20 cellular contexts compared by ENCODE assay signal in the genomic region with DNA sequence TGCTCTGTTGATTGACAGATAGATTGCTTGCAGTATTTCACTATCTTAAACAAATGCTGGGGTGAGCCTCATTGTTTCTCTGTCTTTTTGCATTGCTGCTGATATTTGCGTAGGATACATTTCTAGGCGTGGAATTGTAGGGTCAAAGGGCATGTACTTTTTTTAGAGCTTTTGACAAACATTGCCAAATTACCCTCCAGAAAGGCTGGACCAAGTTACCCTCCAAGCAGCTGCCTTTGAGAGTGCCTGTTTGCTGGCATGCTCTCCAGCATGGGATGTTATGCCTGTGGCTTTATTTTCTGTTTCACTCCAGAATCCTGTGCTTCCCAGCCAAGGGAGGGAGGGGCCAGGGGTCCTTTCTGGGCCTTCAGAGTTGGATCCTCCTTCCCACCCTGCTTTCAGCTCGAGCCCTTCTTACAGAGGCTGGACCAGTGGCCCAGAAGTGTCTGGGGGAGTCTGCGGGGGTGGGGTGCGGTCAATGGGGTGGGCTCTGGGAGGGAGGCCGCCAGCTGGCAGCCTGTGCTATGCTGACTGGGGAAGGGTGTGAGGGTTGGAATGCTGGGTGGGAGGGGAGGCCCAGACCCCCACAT.
DNase-seq lines count a peak whose midpoint lies in the region; ATAC-seq and TF ChIP-seq lines count a peak whose summit lies in the region.
"Had no signal": no experiment of that assay in that cellular context is flagged by ENCODE, and none has a peak within 500 bp of the region (broad histone marks: within the 10 kb centered on the region; RNA-seq: fewer than 3 reads in every experiment).

No MANE protein-coding gene starts in this region.

- H3K9me3 ChIP-seq in right cardiac atrium (ENCODE audit: control insufficient read depth, low read length), result no peaks in the 10 kb centered on the region
- H3K9me3 ChIP-seq: BLaER1 treated with 17β-estradiol and CSF1 and Interleukin-3, amounts not matched to agents 10 nM and 100 nM had no signal

- no peaks in the 10 kb centered on the region for H3K9me3 Mint-ChIP-seq in nephron
- H3K9me3 Mint-ChIP-seq: CD8-positive, alpha-beta memory T cell had no signal

- H3K4me3 Mint-ChIP-seq in nephron, result no peak overlapping the region
- H3K4me3 Mint-ChIP-seq: CD8-positive, alpha-beta memory T cell had no signal

- H3K4me1 ChIP-seq in right cardiac atrium (ENCODE audit: control insufficient read depth, insufficient read depth, low read length) (peaks cover 2% of the 10 kb centered on the region), foreskin keratinocyte (no peaks in the 10 kb centered on the region)

- no peaks in the 10 kb centered on the region for H3K36me3 Mint-ChIP-seq in nephron (ENCODE audit: low read depth)
- H3K36me3 Mint-ChIP-seq: CD8-positive, alpha-beta memory T cell had no signal

- 57% methylated on average over 6 of the region's 6 CpGs for WGBS in right cardiac atrium

- intact Hi-C loops in right cardiac atrium (cut with DNase I), result no loop called here
- intact Hi-C loops in Right ventricle myocardium superior (cut with DNase I), result no loop called here
- intact Hi-C loops in left colon (cut with DNase I, micrococcal nuclease), result no loop called here

- ATAC-seq in right cardiac atrium (peak in 1 of 2 donors; percentile 39), Right ventricle myocardium superior (ENCODE audit: poor library complexity) (no peak), left colon (peak; percentile 13), foreskin keratinocyte (no peak)

- DNase-seq in right cardiac atrium (peak in 2 of 3 donors; percentile 74 to 85), Right ventricle myocardium superior (no peak), left colon (no peak), T-helper 1 cell (no peak), HK-2 (ENCODE audit: unreplicated experiment) (no peak), NCI-H2029 treated with DMSO at 0.1 percent for 48 hours (lab: John Stamatoyannopoulos, UW) (no peak), foreskin keratinocyte (no peak)
- DNase-seq: CD8-positive, alpha-beta memory T cell; GDM1; GOT3; IMR-90; Kasumi-1; MM.1S; NCI-H1105; NCI-H187; NCI-H345; NCI-H526; OCI-M1 had no signal

- H3K27me3 ChIP-seq in right cardiac atrium (ENCODE audit: control insufficient read depth, insufficient read depth) (no peaks in the 10 kb centered on the region), foreskin keratinocyte (peaks cover 39% of the 10 kb centered on the region)
- H3K27me3 ChIP-seq: BLaER1 treated with 17β-estradiol and CSF1 and Interleukin-3, amounts not matched to agents 10 nM and 100 nM had no signal

- H3K27ac ChIP-seq in right cardiac atrium (ENCODE audit: low read length), result no peak overlapping the region
- no peak overlapping the region for H3K27ac ChIP-seq in foreskin keratinocyte
- H3K27ac ChIP-seq: BLaER1 treated with 17β-estradiol and CSF1 and Interleukin-3, amounts not matched to agents 10 nM and 100 nM had no signal

- H3K27me3 Mint-ChIP-seq in nephron (ENCODE audit: low read depth), result peaks cover 6% of the 10 kb centered on the region

- H3K4me1 Mint-ChIP-seq in nephron, result peaks cover 78% of the 10 kb centered on the region
- H3K4me1 Mint-ChIP-seq: CD8-positive, alpha-beta memory T cell had no signal

- H3K27ac Mint-ChIP-seq in nephron, result peak overlapping the region; percentile 43 to 78 (median 65)
- H3K27ac Mint-ChIP-seq: CD8-positive, alpha-beta memory T cell had no signal

- no peak overlapping the region for H3K4me3 ChIP-seq in right cardiac atrium (ENCODE audit: low read length)
- H3K4me3 ChIP-seq: BLaER1 treated with 17β-estradiol and CSF1 and Interleukin-3, amounts not matched to agents 10 nM and 100 nM had no signal

- TF ChIP-seq CTCF in nephron (IDR thresholded peaks at IDR 0.05; ENCODE audit: unreplicated experiment in 3 of 3) (no peak), foreskin keratinocyte (conservative IDR thresholded peaks at IDR 0.05) (no peak)

Comparison
In these comparisons a context has a peak if more than half of its experiments do, and no peak if none do; other contexts are left out.
1. DNase-seq: peak in right cardiac atrium (2 of 3); none in Right ventricle myocardium superior (single experiment), left colon (0 of 2), T-helper 1 cell (0 of 5), HK-2 (single experiment), NCI-H2029 treated with DMSO at 0.1 percent for 48 hours (single experiment) and foreskin keratinocyte (0 of 2).